9 cellular contexts compared by ENCODE assay signal in the genomic region with DNA sequence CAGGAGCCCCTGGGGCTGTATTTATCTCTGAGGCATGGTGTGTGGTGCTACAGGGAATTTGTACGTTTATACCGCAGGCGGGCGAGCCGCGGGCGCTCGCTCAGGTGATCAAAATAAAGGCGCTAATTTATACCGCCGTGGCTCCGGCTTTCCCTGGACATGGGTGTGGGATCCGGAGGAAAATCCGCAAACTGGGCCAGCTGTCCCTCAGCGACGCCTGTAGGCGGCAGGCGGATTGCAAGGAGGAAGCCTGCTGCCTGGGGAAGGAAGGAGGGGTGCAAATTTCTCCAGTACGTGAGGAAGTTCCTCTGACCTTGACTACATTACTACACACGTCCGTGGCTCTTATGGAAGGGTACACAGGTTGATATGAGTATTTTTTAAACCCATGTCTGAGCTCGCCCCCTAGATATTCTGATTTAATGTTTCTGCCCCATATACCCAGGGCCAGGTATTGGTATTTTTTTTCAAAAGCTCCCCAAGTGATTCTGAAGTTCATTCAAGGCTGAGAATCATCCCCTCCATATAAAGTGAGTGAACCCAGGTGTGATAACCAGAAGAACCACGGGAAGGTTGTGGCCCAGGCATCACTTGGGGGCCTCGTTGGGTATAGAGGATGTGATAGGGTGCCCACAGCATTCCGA. TPM values are rescaled to one million over a fixed set of nuclear protein-coding genes. Genes with fewer than 3 reads are reported as not detected.
DNase-seq lines count a peak whose midpoint lies in the region; ATAC-seq and TF ChIP-seq lines count a peak whose summit lies in the region.
"Had no signal": no experiment of that assay in that cellular context is flagged by ENCODE, and none has a peak within 500 bp of the region (broad histone marks: within the 10 kb centered on the region; RNA-seq: fewer than 3 reads in every experiment).

No MANE protein-coding gene starts in this region.

- H3K9ac ChIP-seq in mesenchymal stem cell (ENCODE audit: low read length) = no peak overlapping the region

- H2AFZ ChIP-seq in mesenchymal stem cell (ENCODE audit: low read depth, low read length) = no peak overlapping the region

- H3K4me3 ChIP-seq in astrocyte of the spinal cord (ENCODE audit: low read depth, low read length) (peak overlapping the region; percentile 28), mesenchymal stem cell (ENCODE audit: insufficient read depth in 1 of 2, low read depth in 1 of 2, low read length in 2 of 2) (no peak overlapping the region)

- no peak overlapping the region for H3K18ac ChIP-seq in mesenchymal stem cell (ENCODE audit: low read depth in 1 of 2, low read length in 2 of 2)

- no peak overlapping the region for H3K14ac ChIP-seq in mesenchymal stem cell (ENCODE audit: low read length in 2 of 2)

- ATAC-seq in HG02870 (IDR thresholded peaks at IDR 0.05; ENCODE audit: unreplicated experiment) (no peak), HG03521 (IDR thresholded peaks at IDR 0.05; ENCODE audit: unreplicated experiment) (no peak), GM19395 (IDR thresholded peaks at IDR 0.05; ENCODE audit: unreplicated experiment) (no peak)

- H4K8ac ChIP-seq in mesenchymal stem cell (ENCODE audit: low read length) = no peak overlapping the region

- WGBS in mesenchymal stem cell = 20% methylated on average over 23 of the region's 25 CpGs

- H3K4me2 ChIP-seq in mesenchymal stem cell (ENCODE audit: low read length, poor library complexity, severe bottlenecking) = peak overlapping the region; percentile 48

- H3K23ac ChIP-seq in mesenchymal stem cell (ENCODE audit: low read length in 2 of 2) = no peak overlapping the region

- in situ Hi-C loops in astrocyte of the spinal cord (cut with HindIII; ENCODE audit: low sequenced_read_pairs) = no loop called here

- no peak overlapping the region for H4K91ac ChIP-seq in mesenchymal stem cell (ENCODE audit: low read length)

- peaks cover 88 to 94% of the 10 kb centered on the region in 2 experiments for H3K27me3 ChIP-seq in mesenchymal stem cell (ENCODE audit: control insufficient read depth in 1 of 2, insufficient read depth in 1 of 2, low read length in 2 of 2)

- no peak overlapping the region for H2BK120ac ChIP-seq in mesenchymal stem cell (ENCODE audit: low read depth, low read length)

- H3K4ac ChIP-seq in mesenchymal stem cell (ENCODE audit: low read depth in 1 of 2, low read length in 2 of 2) = no peak overlapping the region

- no peak overlapping the region for H2BK12ac ChIP-seq in mesenchymal stem cell (ENCODE audit: low read length in 2 of 2)

- no peaks in the 10 kb centered on the region for H3K9me3 ChIP-seq in mesenchymal stem cell (ENCODE audit: control insufficient read depth, low read length)

- peak; percentile 74 for TF ChIP-seq CTCF in astrocyte of the spinal cord (IDR thresholded peaks at IDR 0.05; ENCODE audit: low read depth, low read length)

- H3K36me3 ChIP-seq in mesenchymal stem cell (ENCODE audit: control insufficient read depth in 1 of 2, insufficient read depth in 2 of 2, low read depth in 1 of 2, low read length in 2 of 2) = no peaks in the 10 kb centered on the region

- no peaks in the 10 kb centered on the region for H3K79me1 ChIP-seq in mesenchymal stem cell (replicated peaks; ENCODE audit: low read length, poor library complexity, severe bottlenecking)

- no peak overlapping the region for H2BK5ac ChIP-seq in mesenchymal stem cell (ENCODE audit: low read depth, low read length, poor library complexity, severe bottlenecking)

- no peak overlapping the region for H2BK15ac ChIP-seq in mesenchymal stem cell (ENCODE audit: low read depth, poor library complexity, severe bottlenecking)

- peak; percentile 48 for DNase-seq in COLO829 (ENCODE audit: low spot score)
- DNase-seq in HuH-7 (ENCODE audit: low spot score) = peak; percentile 58
- peak; percentile 30 for DNase-seq in astrocyte of the spinal cord (ENCODE audit: low read depth, low spot score)
- no peak for DNase-seq in mesenchymal stem cell
- no peak for DNase-seq in NCI-H2107 (lab: John Stamatoyannopoulos, UW)
- DNase-seq: stimulated activated CD4-positive, alpha-beta T cell treated with anti-CD3 and anti-CD28 coated beads, Interleukin-4, amount 100 ng/mL, for 1 hour had no signal

- H2AK5ac ChIP-seq in mesenchymal stem cell (ENCODE audit: low read length, severe bottlenecking) = no peak overlapping the region

- no peak overlapping the region for H3K27ac ChIP-seq in mesenchymal stem cell (ENCODE audit: low read length, poor library complexity, severe bottlenecking)

- peaks cover 15% of the 10 kb centered on the region for H3K4me1 ChIP-seq in mesenchymal stem cell (ENCODE audit: control insufficient read depth, insufficient read depth, low read depth, low read length)

RNA-seq across cellular contexts. Expression of a gene that starts 2.8 kb away (rescaled TPM):
- not detected for polyA plus RNA-seq in mesenchymal stem cell (2013, experiment 1 of 2)
- not detected for polyA plus RNA-seq in mesenchymal stem cell (2013, experiment 2 of 2)

RNA-seq across cellular contexts. Expression of a gene that starts 12.5 kb away (rescaled TPM):
- polyA plus RNA-seq in mesenchymal stem cell (2013, experiment 1 of 2) = under 0.01 TPM
- polyA plus RNA-seq in mesenchymal stem cell (2013, experiment 2 of 2) = 0.01 TPM

Comparison
In these comparisons a context has a peak if more than half of its experiments do, and no peak if none do; other contexts are left out.
1. DNase-seq: peak in COLO829 (single experiment), HuH-7 (single experiment) and astrocyte of the spinal cord (single experiment); none in mesenchymal stem cell (single experiment) and NCI-H2107 (single experiment).